In genomic region chr19:35931161-35931873, GRCh38 we compare ENCODE assay signal across 8 cellular contexts. TPM values are rescaled to one million over a fixed set of nuclear protein-coding genes. Genes with fewer than 3 reads are reported as not detected.
DNase-seq lines count a peak whose midpoint lies in the region; ATAC-seq and TF ChIP-seq lines count a peak whose summit lies in the region.

No MANE protein-coding gene starts in this region.

- peak; percentile 97 to 100 (median 99) for DNase-seq in CD8-positive, alpha-beta T cell
- DNase-seq in NCI-H82 (lab: John Stamatoyannopoulos, UW) = peak; percentile 100
- DNase-seq in activated CD4-positive, alpha-beta memory T cell treated with anti-CD3 and anti-CD28 coated beads, Interleukin-2, amount 10 ng/mL, durations not matched to agents 7 days and 5 days = peak; percentile 100
- DNase-seq in ecto neural progenitor cell (ENCODE audit: low spot score) = peak; percentile 99
- DNase-seq in lower lobe of right lung = peak; percentile 100
- peak; percentile 98 to 99 (median 99) for DNase-seq in stimulated activated CD4-positive, alpha-beta T cell treated with anti-CD3 and anti-CD28 coated beads, TNF-alpha, amount 100 ng/mL, for 24 hours (ENCODE audit: low read depth in 3 of 3)

- TF ChIP-seq CTCF in CD8-positive, alpha-beta T cell (IDR thresholded peaks at IDR 0.05) = peak; percentile 85
- TF ChIP-seq CTCF in lower lobe of right lung (IDR thresholded peaks at IDR 0.05) = peak; percentile 77

- H3K4me1 ChIP-seq in CD8-positive, alpha-beta T cell (ENCODE audit: insufficient read depth, low read length) = peaks cover 43% of the 10 kb centered on the region
- H3K4me1 ChIP-seq in lower lobe of right lung = peaks cover 24% of the 10 kb centered on the region

- peak; percentile 98 for ATAC-seq in CD8-positive, alpha-beta T cell
- peak; percentile 92 for ATAC-seq in GM19438 (IDR thresholded peaks at IDR 0.05; ENCODE audit: low read depth, unreplicated experiment)
- ATAC-seq in HG03575 (IDR thresholded peaks at IDR 0.05; ENCODE audit: extremely low read depth, insufficient number of reproducible peaks, low FRiP score, unreplicated experiment) = peak; percentile 57
- peak; percentile 99 to 100 for ATAC-seq in lower lobe of right lung

- peak overlapping the region; percentile 89 for H3K27ac Mint-ChIP-seq in CD8-positive, alpha-beta T cell
- peak overlapping the region; percentile 91 for H3K27ac Mint-ChIP-seq in activated CD4-positive, alpha-beta memory T cell treated with anti-CD3 and anti-CD28 coated beads, Interleukin-2, amount 10 ng/mL, durations not matched to agents 7 days and 5 days

- peaks cover 47% of the 10 kb centered on the region for H3K4me1 Mint-ChIP-seq in CD8-positive, alpha-beta T cell (ENCODE audit: low read depth)
- peaks cover 40% of the 10 kb centered on the region for H3K4me1 Mint-ChIP-seq in activated CD4-positive, alpha-beta memory T cell treated with anti-CD3 and anti-CD28 coated beads, Interleukin-2, amount 10 ng/mL, durations not matched to agents 7 days and 5 days

- CTCF ChIA-PET in CD8-positive, alpha-beta T cell (lab: Charles Lee) = interaction anchor here (0.6 to 7.7 kb wide), 11 partner anchors 9 to 229 kb away, joined by 3 to 135 read pairs (median 4); partner anchors contain the start of gene NFKBID
- CTCF ChIA-PET in activated CD4-positive, alpha-beta memory T cell treated with anti-CD3 and anti-CD28 coated beads, Interleukin-2, amount 10 ng/mL, durations not matched to agents 7 days and 5 days (lab: Charles Lee) = interaction anchor here (0.6 to 4.5 kb wide), 26 partner anchors 9 to 917 kb away, joined by 3 to 120 read pairs (median 4); partner anchors contain the start of genes ALKBH6, HSPB6, IGFLR1 and LIN37

- H3K36me3 ChIP-seq in CD8-positive, alpha-beta T cell (ENCODE audit: insufficient read depth, low read length) = no peaks in the 10 kb centered on the region
- H3K36me3 ChIP-seq in lower lobe of right lung = no peaks in the 10 kb centered on the region

- POLR2A ChIA-PET in CD8-positive, alpha-beta T cell (lab: Charles Lee) = interaction anchor here (0.6 to 3.0 kb wide), 10 partner anchors 13 to 191 kb away, joined by 3 to 22 read pairs (median 4); partner anchors contain the start of gene NFKBID
- POLR2A ChIA-PET in activated CD4-positive, alpha-beta memory T cell treated with anti-CD3 and anti-CD28 coated beads, Interleukin-2, amount 10 ng/mL, durations not matched to agents 7 days and 5 days (lab: Charles Lee) = interaction anchor here (0.6 to 5.1 kb wide), 18 partner anchors 10 to 219 kb away, joined by 3 to 49 read pairs (median 4); partner anchors contain the start of genes APLP1, LIN37, NFKBID and POLR2I

- no peaks in the 10 kb centered on the region for H3K36me3 Mint-ChIP-seq in CD8-positive, alpha-beta T cell
- no peaks in the 10 kb centered on the region for H3K36me3 Mint-ChIP-seq in activated CD4-positive, alpha-beta memory T cell treated with anti-CD3 and anti-CD28 coated beads, Interleukin-2, amount 10 ng/mL, durations not matched to agents 7 days and 5 days (ENCODE audit: low read depth)

- H3K9me3 Mint-ChIP-seq in CD8-positive, alpha-beta T cell = no peaks in the 10 kb centered on the region
- peaks cover 2% of the 10 kb centered on the region for H3K9me3 Mint-ChIP-seq in activated CD4-positive, alpha-beta memory T cell treated with anti-CD3 and anti-CD28 coated beads, Interleukin-2, amount 10 ng/mL, durations not matched to agents 7 days and 5 days

- H3K9me3 ChIP-seq in CD8-positive, alpha-beta T cell (ENCODE audit: low read length) = no peaks in the 10 kb centered on the region
- H3K9me3 ChIP-seq in lower lobe of right lung = no peaks in the 10 kb centered on the region

- peak overlapping the region; percentile 48 for H3K4me3 Mint-ChIP-seq in CD8-positive, alpha-beta T cell
- peak overlapping the region; percentile 62 for H3K4me3 Mint-ChIP-seq in activated CD4-positive, alpha-beta memory T cell treated with anti-CD3 and anti-CD28 coated beads, Interleukin-2, amount 10 ng/mL, durations not matched to agents 7 days and 5 days

- peak overlapping the region; percentile 64 for H3K27ac ChIP-seq in CD8-positive, alpha-beta T cell (ENCODE audit: low read depth, low read length)
- peak overlapping the region; percentile 73 for H3K27ac ChIP-seq in lower lobe of right lung

- H3K27me3 ChIP-seq in CD8-positive, alpha-beta T cell (ENCODE audit: insufficient read depth, low read length) = no peaks in the 10 kb centered on the region
- peaks cover under 1% of the 10 kb centered on the region for H3K27me3 ChIP-seq in lower lobe of right lung (ENCODE audit: low read depth)

- no peaks in the 10 kb centered on the region for H3K27me3 Mint-ChIP-seq in CD8-positive, alpha-beta T cell (ENCODE audit: low read depth)
- no peaks in the 10 kb centered on the region for H3K27me3 Mint-ChIP-seq in activated CD4-positive, alpha-beta memory T cell treated with anti-CD3 and anti-CD28 coated beads, Interleukin-2, amount 10 ng/mL, durations not matched to agents 7 days and 5 days

- intact Hi-C loops in CD8-positive, alpha-beta T cell (cut with DNase I, micrococcal nuclease) = loop anchor here (1.0 to 10.0 kb wide), 16 partner anchors 28 to 419 kb away; partner anchors contain the start of genes ARHGAP33 (in 2 of the 2), PSENEN (in 2 of the 2), U2AF1L4 (in 2 of the 2) and ALKBH6 (in 1 of the 2)
- intact Hi-C loops in lower lobe of right lung (cut with DNase I) = loop anchor here (5.0 kb wide), 1 partner anchor 49 kb away; no protein-coding TSS in a partner anchor

- H3K4me3 ChIP-seq in CD8-positive, alpha-beta T cell (ENCODE audit: low read depth, low read length) = peak overlapping the region; percentile 56
- peak overlapping the region; percentile 37 for H3K4me3 ChIP-seq in lower lobe of right lung

RNA-seq across cellular contexts. Expression of gene LRFN3, which starts 4.9 kb away (rescaled TPM):
- 1 to 10 TPM; 2.2 to 3.3 TPM for total RNA-seq in CD8-positive, alpha-beta T cell
- 10 to 100 TPM; 13.5 to 17.0 TPM for total RNA-seq in activated CD4-positive, alpha-beta memory T cell treated with anti-CD3 and anti-CD28 coated beads, Interleukin-2, amount 10 ng/mL, durations not matched to agents 7 days and 5 days
- total RNA-seq in lower lobe of right lung = 14.6 TPM

RNA-seq across cellular contexts. Expression of gene TYROBP, which starts 23.2 kb away (rescaled TPM):
- total RNA-seq in CD8-positive, alpha-beta T cell = 1 to 10 TPM; 5.2 to 6.2 TPM
- 1 to 10 TPM in 1 of 2 experiments, under 1 TPM in 1; 0.58 to 1.1 TPM for total RNA-seq in activated CD4-positive, alpha-beta memory T cell treated with anti-CD3 and anti-CD28 coated beads, Interleukin-2, amount 10 ng/mL, durations not matched to agents 7 days and 5 days
- total RNA-seq in lower lobe of right lung = 460 TPM

RNA-seq across cellular contexts. Expression of gene HCST, which starts 29.0 kb away (rescaled TPM):
- 100 to 1,000 TPM; 101 to 114 TPM for total RNA-seq in CD8-positive, alpha-beta T cell
- 100 to 1,000 TPM; 204 to 218 TPM for total RNA-seq in activated CD4-positive, alpha-beta memory T cell treated with anti-CD3 and anti-CD28 coated beads, Interleukin-2, amount 10 ng/mL, durations not matched to agents 7 days and 5 days
- 43.3 TPM for total RNA-seq in lower lobe of right lung

RNA-seq across cellular contexts. Expression of gene NFKBID, which starts 31.0 kb away (rescaled TPM):
- 10 to 100 TPM; 39.4 to 40.2 TPM for total RNA-seq in CD8-positive, alpha-beta T cell
- 10 to 100 TPM; 36.3 to 40.3 TPM for total RNA-seq in activated CD4-positive, alpha-beta memory T cell treated with anti-CD3 and anti-CD28 coated beads, Interleukin-2, amount 10 ng/mL, durations not matched to agents 7 days and 5 days
- total RNA-seq in lower lobe of right lung = 17.2 TPM

Comparison
In these comparisons a context has a peak if more than half of its experiments do, and no peak if none do; other contexts are left out.
1. Peak in every context shown above with its lines: DNase-seq, ATAC-seq, H3K4me3 ChIP-seq and H3K27ac ChIP-seq.
2. RNA of gene TYROBP, which starts 23.2 kb away (total RNA-seq): 460 TPM in lower lobe of right lung (single experiment); 5.2 to 6.2 TPM in CD8-positive, alpha-beta T cell and 0.58 to 1.1 TPM in activated CD4-positive, alpha-beta memory T cell treated with anti-CD3 and anti-CD28 coated beads, Interleukin-2, amount 10 ng/mL, durations not matched to agents 7 days and 5 days; every median in the first group is over 10 times any median in the second.